In genomic region chr3:70982700-70983140, GRCh38 we compare ENCODE assay signal across 8 cellular contexts.
A peak's percentile ranks its signal among the peaks of the same experiment; 100 is the strongest.
DNase-seq lines count a peak whose midpoint lies in the region; ATAC-seq and TF ChIP-seq lines count a peak whose summit lies in the region.

No MANE protein-coding gene starts in this region.

- peak; percentile 78 to 79 for ATAC-seq in activated naive CD4-positive, alpha-beta T cell treated with anti-CD3 and anti-CD28 coated beads, Interleukin-2, amount 50 U/mL, for 72 hours

- peak overlapping the region; percentile 83 to 89 for H3K27ac Mint-ChIP-seq in activated naive CD4-positive, alpha-beta T cell treated with anti-CD3 and anti-CD28 coated beads, Interleukin-2, amount 50 U/mL, for 72 hours
- H3K27ac Mint-ChIP-seq in osteocyte (ENCODE audit: unreplicated experiment): peak overlapping the region; percentile 100
- H3K27ac Mint-ChIP-seq in CD14-positive monocyte: peak overlapping the region in 2 of 7 donors; percentile 19 to 31

- intact Hi-C loops in CD14-positive monocyte (cut with micrococcal nuclease): no loop called here

- H3K9me3 Mint-ChIP-seq in activated naive CD4-positive, alpha-beta T cell treated with anti-CD3 and anti-CD28 coated beads, Interleukin-2, amount 50 U/mL, for 72 hours: no peaks in the 10 kb centered on the region
- no peaks in the 10 kb centered on the region for H3K9me3 Mint-ChIP-seq in osteocyte (ENCODE audit: unreplicated experiment)
- no peaks in the 10 kb centered on the region for H3K9me3 Mint-ChIP-seq in CD14-positive monocyte

- H3K4me1 Mint-ChIP-seq in osteocyte (ENCODE audit: unreplicated experiment) (peaks cover 59% of the 10 kb centered on the region), CD14-positive monocyte (no peaks in the 10 kb centered on the region)

- peaks cover 18 to 61% of the 10 kb centered on the region in 2 donors for H3K36me3 Mint-ChIP-seq in activated naive CD4-positive, alpha-beta T cell treated with anti-CD3 and anti-CD28 coated beads, Interleukin-2, amount 50 U/mL, for 72 hours
- H3K36me3 Mint-ChIP-seq in osteocyte (ENCODE audit: unreplicated experiment) (peaks cover 73% of the 10 kb centered on the region), CD14-positive monocyte (peaks cover 60 to 67% of the 10 kb centered on the region in 2 donors)

- peak; percentile 33 for DNase-seq in activated naive CD4-positive, alpha-beta T cell treated with Interleukin-2 at 50 U/mL for 16 hours
- no peak for DNase-seq in activated naive CD4-positive, alpha-beta T cell (lab: John Stamatoyannopoulos, UW)
- DNase-seq in HK-2 (ENCODE audit: unreplicated experiment) (peak; percentile 16), glomerular endothelial cell (ENCODE audit: extremely low read depth, low read depth, low spot score) (peak; percentile 78), osteocyte (ENCODE audit: extremely low spot score, unreplicated experiment) (no peak), CD14-positive monocyte (ENCODE audit: low spot score) (no peak)
- DNase-seq in activated naive CD4-positive, alpha-beta T cell treated with anti-CD3 and anti-CD28 coated beads, Interleukin-2, amount 50 U/mL, for 72 hours (ENCODE audit: low spot score in 2 of 2): peak in 1 of 2 donors; percentile 21
- no peak for DNase-seq in effector CD4-positive, alpha-beta T cell

- peak overlapping the region; percentile 61 for H3K4me3 Mint-ChIP-seq in osteocyte (ENCODE audit: unreplicated experiment)
- H3K4me3 Mint-ChIP-seq in CD14-positive monocyte: no peak overlapping the region

- TF ChIP-seq CTCF in osteocyte (IDR thresholded peaks at IDR 0.05) (no peak), CD14-positive monocyte (IDR thresholded peaks at IDR 0.05) (no peak)

- H3K27me3 Mint-ChIP-seq in osteocyte (ENCODE audit: unreplicated experiment) (no peaks in the 10 kb centered on the region), CD14-positive monocyte (ENCODE audit: low read depth in 3 of 3) (peaks cover 0 to 3% (median 2%) of the 10 kb centered on the region in 3 donors)

Comparison
In these comparisons a context has a peak if more than half of its experiments do, and no peak if none do; other contexts are left out.
1. DNase-seq: peak in activated naive CD4-positive, alpha-beta T cell treated with Interleukin-2 at 50 U/mL for 16 hours (single experiment), HK-2 (single experiment) and glomerular endothelial cell (single experiment); none in activated naive CD4-positive, alpha-beta T cell (0 of 4), osteocyte (single experiment), CD14-positive monocyte (single experiment) and effector CD4-positive, alpha-beta T cell (single experiment).